Comparison of ENCODE assay signal across 1 cellular context in the genomic region with DNA sequence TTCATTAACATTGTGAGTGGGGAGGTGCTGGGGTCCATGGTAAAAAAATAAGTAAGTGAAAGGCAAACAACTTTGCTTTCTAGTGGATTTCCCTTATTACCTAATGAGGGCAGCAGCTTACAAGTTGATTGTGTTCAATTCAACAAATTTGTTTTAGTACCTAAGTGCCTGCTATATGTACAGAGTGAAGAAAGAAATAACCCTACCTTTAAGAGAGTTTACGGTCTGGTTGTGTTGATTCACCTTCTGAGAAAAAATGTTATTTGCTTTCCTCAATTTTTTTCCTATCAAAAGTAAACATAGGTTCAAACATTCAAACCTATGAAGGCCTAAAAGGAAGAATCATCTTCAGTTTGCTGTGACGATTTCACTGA.
TF ChIP-seq lines count a peak whose summit lies in the region.

No MANE protein-coding gene starts in this region.

TF ChIP-seq in HepG2, 621 proteins besides CTCF, POLR2A, EP300 and RAD21 (continued from another document):
- TF ChIP-seq, protein P1, sequence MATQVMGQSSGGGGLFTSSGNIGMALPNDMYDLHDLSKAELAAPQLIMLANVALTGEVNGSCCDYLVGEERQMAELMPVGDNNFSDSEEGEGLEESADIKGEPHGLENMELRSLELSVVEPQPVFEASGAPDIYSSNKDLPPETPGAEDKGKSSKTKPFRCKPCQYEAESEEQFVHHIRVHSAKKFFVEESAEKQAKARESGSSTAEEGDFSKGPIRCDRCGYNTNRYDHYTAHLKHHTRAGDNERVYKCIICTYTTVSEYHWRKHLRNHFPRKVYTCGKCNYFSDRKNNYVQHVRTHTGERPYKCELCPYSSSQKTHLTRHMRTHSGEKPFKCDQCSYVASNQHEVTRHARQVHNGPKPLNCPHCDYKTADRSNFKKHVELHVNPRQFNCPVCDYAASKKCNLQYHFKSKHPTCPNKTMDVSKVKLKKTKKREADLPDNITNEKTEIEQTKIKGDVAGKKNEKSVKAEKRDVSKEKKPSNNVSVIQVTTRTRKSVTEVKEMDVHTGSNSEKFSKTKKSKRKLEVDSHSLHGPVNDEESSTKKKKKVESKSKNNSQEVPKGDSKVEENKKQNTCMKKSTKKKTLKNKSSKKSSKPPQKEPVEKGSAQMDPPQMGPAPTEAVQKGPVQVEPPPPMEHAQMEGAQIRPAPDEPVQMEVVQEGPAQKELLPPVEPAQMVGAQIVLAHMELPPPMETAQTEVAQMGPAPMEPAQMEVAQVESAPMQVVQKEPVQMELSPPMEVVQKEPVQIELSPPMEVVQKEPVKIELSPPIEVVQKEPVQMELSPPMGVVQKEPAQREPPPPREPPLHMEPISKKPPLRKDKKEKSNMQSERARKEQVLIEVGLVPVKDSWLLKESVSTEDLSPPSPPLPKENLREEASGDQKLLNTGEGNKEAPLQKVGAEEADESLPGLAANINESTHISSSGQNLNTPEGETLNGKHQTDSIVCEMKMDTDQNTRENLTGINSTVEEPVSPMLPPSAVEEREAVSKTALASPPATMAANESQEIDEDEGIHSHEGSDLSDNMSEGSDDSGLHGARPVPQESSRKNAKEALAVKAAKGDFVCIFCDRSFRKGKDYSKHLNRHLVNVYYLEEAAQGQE (IDR thresholded peaks at IDR 0.05; ENCODE audit: borderline replicate concordance in 1 of 2, low read depth in 1 of 2, low read length in 2 of 2) = no peak
- no peak for TF ChIP-seq FOSL2 (CRISPR knock-in tag; IDR thresholded peaks at IDR 0.05)
